ENCODE assay signal across 1 cellular context in genomic region chr2:119222863-119223520, GRCh38.
TF ChIP-seq lines count a peak whose summit lies in the region.

No MANE protein-coding gene starts in this region.

TF ChIP-seq in H1, 55 proteins besides CTCF, POLR2A, EP300 and RAD21 (continued from another document):
- TF ChIP-seq SP4 (IDR thresholded peaks at IDR 0.05; ENCODE audit: low read length) = no peak
TF ChIP-seq in H1: peak in this region for 0.
